ENCODE assay signal across 1 cellular context in genomic region chr4:113827285-113827684, GRCh38.
TF ChIP-seq lines count a peak whose summit lies in the region.

No MANE protein-coding gene starts in this region.

TF ChIP-seq in SK-N-SH, 30 proteins besides CTCF, POLR2A, EP300 and RAD21 (continued from another document):
- TF ChIP-seq IRF3 (IDR thresholded peaks at IDR 0.05; ENCODE audit: low read depth, low read length) (no peak), MXI1 (IDR thresholded peaks at IDR 0.05; ENCODE audit: low read depth, low read length) (no peak), EZH2phosphoT487 (IDR thresholded peaks at IDR 0.05; ENCODE audit: borderline replicate concordance, low read depth) (no peak), YY1 (IDR thresholded peaks at IDR 0.05; ENCODE audit: low read depth) (no peak), CHD2 (IDR thresholded peaks at IDR 0.05; ENCODE audit: low read length, partially characterized antibody) (no peak), MEF2A (IDR thresholded peaks at IDR 0.05; ENCODE audit: borderline replicate concordance, low read depth) (no peak), USF2 (IDR thresholded peaks at IDR 0.05; ENCODE audit: borderline replicate concordance, low read depth, low read length) (no peak), RFX5 (IDR thresholded peaks at IDR 0.05; ENCODE audit: low read length) (no peak), TEAD4 (IDR thresholded peaks at IDR 0.05; ENCODE audit: borderline replicate concordance, insufficient read depth) (no peak)
TF ChIP-seq in SK-N-SH: peak in this region for 2.
